ENCODE assay signal across 23 cellular contexts in genomic region chr20:2167122-2167521, GRCh38.
A peak's percentile ranks its signal among the peaks of the same experiment; 100 is the strongest.
DNase-seq lines count a peak whose midpoint lies in the region; ATAC-seq, FAIRE-seq and TF ChIP-seq lines count a peak whose summit lies in the region.
"Had no signal": no experiment of that assay in that cellular context is flagged by ENCODE, and none has a peak within 500 bp of the region (broad histone marks: within the 10 kb centered on the region; RNA-seq: fewer than 3 reads in every experiment).

No MANE protein-coding gene starts in this region.

- CTCF ChIA-PET in HepG2 (lab: Yijun Ruan, JAX; ENCODE audit: low intra/inter-chr PET ratio, low total read pairs) = no interaction called here

- peaks cover 2 to 42% of the 10 kb centered on the region in 2 experiments; a peak in 3 of 5 replicates for H3K27me3 ChIP-seq in HepG2 (ENCODE audit: control insufficient read depth in 1 of 2, insufficient read depth in 2 of 2, low read length in 2 of 2)
- no peaks in the 10 kb centered on the region for H3K27me3 ChIP-seq in right lobe of liver
- H3K27me3 ChIP-seq: BLaER1 treated with 17β-estradiol and CSF1 and Interleukin-3, amounts not matched to agents 10 nM and 100 nM had no signal

- H3K36me3 ChIP-seq in HepG2 (replicated peaks in 1 of 2; ENCODE audit: control insufficient read depth in 1 of 2, insufficient read depth in 2 of 2, low read length in 2 of 2) = no peaks in the 10 kb centered on the region
- H3K36me3 ChIP-seq in right lobe of liver = no peaks in the 10 kb centered on the region
- H3K36me3 ChIP-seq: BLaER1 treated with 17β-estradiol and CSF1 and Interleukin-3, amounts not matched to agents 10 nM and 100 nM had no signal

- no peak overlapping the region for H2AFZ ChIP-seq in HepG2 (ENCODE audit: low read length)

- no peaks in the 10 kb centered on the region for H4K20me1 ChIP-seq in HepG2 (ENCODE audit: insufficient read depth, low read length)
- H4K20me1 ChIP-seq: BLaER1 treated with 17β-estradiol and CSF1 and Interleukin-3, amounts not matched to agents 10 nM and 100 nM had no signal

- WGBS in HepG2 (ENCODE audit: low lambda C conversion rate) = 18% methylated on average over 5 of the region's 5 CpGs
- WGBS in right lobe of liver (ENCODE audit: insufficient coverage, low coverage, low lambda C conversion rate, missing lambda C conversion rate) = 44% methylated on average over 5 of the region's 5 CpGs

- DNase-seq in HepG2 (ENCODE audit: low spot score) (no peak), right lobe of liver (no peak), coronary artery (ENCODE audit: low spot score) (peak; percentile 7), mesenteric fat pad (ENCODE audit: low spot score) (peak; percentile 41), sciatic nerve (ENCODE audit: low spot score) (peak; percentile 15), caudate nucleus (lab: John Stamatoyannopoulos, UW) (no peak)
- no peak for DNase-seq in activated CD4-positive, CD25-positive, alpha-beta regulatory T cell (lab: John Stamatoyannopoulos, UW)
- DNase-seq: AML-193; Calu3; CD4-positive, alpha-beta T cell; CD8-positive, alpha-beta T cell; DMS79 treated with DMSO at 0.1 percent for 48 hours; GF-D8 had no signal

- H3K4me3 ChIP-seq in HepG2 (replicated peaks in 1 of 3; ENCODE audit: insufficient read depth in 1 of 3, low read depth in 2 of 3, low read length in 3 of 3) (no peak overlapping the region), right lobe of liver (no peak overlapping the region), coronary artery (no peak overlapping the region)
- H3K4me3 ChIP-seq: A549; BLaER1 treated with 17β-estradiol and CSF1 and Interleukin-3, amounts not matched to agents 10 nM and 100 nM had no signal

- FAIRE-seq in HepG2 (lab: Jason Lieb, UNC) = no peak
- FAIRE-seq: A549, D721Med, G401.6, GM12891, GM19239 had no signal

- no peaks in the 10 kb centered on the region for H3K79me2 ChIP-seq in HepG2 (ENCODE audit: insufficient read depth, low read length)

- H3K9me3 ChIP-seq in HepG2 (ENCODE audit: low read length) (no peaks in the 10 kb centered on the region), right lobe of liver (no peaks in the 10 kb centered on the region)
- H3K9me3 ChIP-seq: A549; BLaER1 treated with 17β-estradiol and CSF1 and Interleukin-3, amounts not matched to agents 10 nM and 100 nM; Caco-2 had no signal

- BruUV-seq in HepG2 (replicated peaks; lab: Mats Ljungman, UMichigan) = no TSS peak

- H3K27ac ChIP-seq in HepG2 (ENCODE audit: extremely low read length, insufficient read depth, low read length) (no peak overlapping the region), right lobe of liver (no peak overlapping the region), coronary artery (no peak overlapping the region), caudate nucleus (ENCODE audit: low read depth, low read length) (no peak overlapping the region)
- H3K27ac ChIP-seq: 22Rv1; A549; BLaER1 treated with 17β-estradiol and CSF1 and Interleukin-3, amounts not matched to agents 10 nM and 100 nM; C4-2B had no signal

- TF ChIP-seq EP300 in HepG2 (IDR thresholded peaks at IDR 0.05; ENCODE audit: low read depth in 2 of 2, low read length in 2 of 2) (no peak), HepG2 (CRISPR knock-in tag; IDR thresholded peaks at IDR 0.05; ENCODE audit: borderline replicate concordance) (no peak)

- H3K4me2 ChIP-seq in HepG2 (ENCODE audit: low read depth, low read length) = no peak overlapping the region
- H3K4me2 ChIP-seq: A549; BLaER1 treated with 17β-estradiol and CSF1 and Interleukin-3, amounts not matched to agents 10 nM and 100 nM had no signal

- TF ChIP-seq POLR2A in HepG2 (IDR thresholded peaks at IDR 0.05; ENCODE audit: insufficient read depth in 1 of 2, low read depth in 2 of 2, low read length in 2 of 2) = no peak
- no peak for TF ChIP-seq POLR2A in right lobe of liver (IDR thresholded peaks at IDR 0.05)

- H3K4me1 ChIP-seq in HepG2 (ENCODE audit: insufficient read depth, low read length) (peaks cover 11% of the 10 kb centered on the region), right lobe of liver (no peaks in the 10 kb centered on the region)
- H3K4me1 ChIP-seq: A549, Caco-2 had no signal

- no peak for TF ChIP-seq CTCF in HepG2 (CRISPR knock-in tag; IDR thresholded peaks at IDR 0.05)
- TF ChIP-seq CTCF in right lobe of liver (IDR thresholded peaks at IDR 0.05) = no peak
- TF ChIP-seq CTCF in coronary artery (IDR thresholded peaks at IDR 0.05) = no peak

- in situ Hi-C loops in HepG2 (cut with HindIII; ENCODE audit: extremely low pct_ligation_motif_present, low pct_unique_long_range_greater_than_20kb) = no loop called here

- ATAC-seq in HepG2 (no peak), right lobe of liver (no peak), sciatic nerve (no peak), GM21576 (IDR thresholded peaks at IDR 0.05; ENCODE audit: unreplicated experiment) (no peak)
- ATAC-seq: A549; CD8-positive, alpha-beta T cell had no signal

- H3K9ac ChIP-seq in HepG2 (ENCODE audit: insufficient read depth, low read depth, low read length) = no peak overlapping the region
- H3K9ac ChIP-seq: BLaER1 treated with 17β-estradiol and CSF1 and Interleukin-3, amounts not matched to agents 10 nM and 100 nM had no signal

- intact Hi-C loops in HepG2 (cut with micrococcal nuclease; ENCODE audit: unreplicated experiment) (no loop called here), right lobe of liver (cut with DNase I) (loop anchor here in 1 of 2 donors (10.0 kb wide), 1 partner anchor 202 kb away; no protein-coding TSS in a partner anchor), sciatic nerve (cut with DNase I) (no loop called here)

- POLR2A ChIA-PET in HepG2 (lab: Yijun Ruan, JAX) = no interaction called here

- TF ChIP-seq RAD21 in HepG2 (CRISPR knock-in tag; IDR thresholded peaks at IDR 0.05) = no peak

TF ChIP-seq in HepG2, 621 proteins besides CTCF, POLR2A, EP300 and RAD21:
- TF ChIP-seq NR2C2 (CRISPR knock-in tag; IDR thresholded peaks at IDR 0.05; ENCODE audit: borderline replicate concordance) (no peak), ZKSCAN1 (IDR thresholded peaks at IDR 0.05; ENCODE audit: low read length) (peak; percentile 85), ZBTB42 (CRISPR knock-in tag; IDR thresholded peaks at IDR 0.05) (no peak), JARID2 (CRISPR knock-in tag; IDR thresholded peaks at IDR 0.05; ENCODE audit: insufficient replicate concordance) (no peak)
TF ChIP-seq in HepG2: peak in this region for 1.

Comparison
In these comparisons a context has a peak if more than half of its experiments do, and no peak if none do; other contexts are left out.
1. DNase-seq: peak in coronary artery (single experiment), mesenteric fat pad (single experiment) and sciatic nerve (single experiment); none in HepG2 (single experiment), right lobe of liver (0 of 3), activated CD4-positive, CD25-positive, alpha-beta regulatory T cell (0 of 4) and caudate nucleus (0 of 61).